ENCODE assay signal across 8 cellular contexts in genomic region chr7:50467817-50468610, GRCh38. TPM values are rescaled to one million over a fixed set of nuclear protein-coding genes. Genes with fewer than 3 reads are reported as not detected.
DNase-seq lines count a peak whose midpoint lies in the region; ATAC-seq and TF ChIP-seq lines count a peak whose summit lies in the region.

No MANE protein-coding gene starts in this region.

- no peak overlapping the region for H4K91ac ChIP-seq in trophoblast cell (ENCODE audit: low read depth, low read length)

- no peak overlapping the region for H3K4ac ChIP-seq in trophoblast cell (ENCODE audit: low read depth, low read length)

- H3K4me3 ChIP-seq in trophoblast cell (ENCODE audit: low read depth, low read length) (no peak overlapping the region), tibial nerve (peak overlapping the region in 1 of 4 donors; percentile 1)

- no peaks in the 10 kb centered on the region for H3K27me3 ChIP-seq in trophoblast cell (ENCODE audit: insufficient read depth, low read length)
- H3K27me3 ChIP-seq in tibial nerve, result no peaks in the 10 kb centered on the region

- DNase-seq in ELR (ENCODE audit: low read depth) (peak; percentile 74), SHP77 (lab: John Stamatoyannopoulos, UW) (peak; percentile 81 to 85), activated gamma-delta T cell (lab: John Stamatoyannopoulos, UW) (peak; percentile 34), germinal center (ENCODE audit: low spot score) (peak; percentile 73), trophoblast cell (peak; percentile 66 to 89), tibial nerve (ENCODE audit: low spot score in 2 of 2) (peak; percentile 51 to 79)

- H2BK5ac ChIP-seq in trophoblast cell (ENCODE audit: low read depth, low read length, poor library complexity), result no peak overlapping the region

- no peak overlapping the region for H2AK5ac ChIP-seq in trophoblast cell (ENCODE audit: low read length)

- no peak overlapping the region for H2AFZ ChIP-seq in trophoblast cell (ENCODE audit: insufficient read depth, low read length, poor library complexity)

- no peak overlapping the region for H3K18ac ChIP-seq in trophoblast cell (ENCODE audit: low read length)

- H4K12ac ChIP-seq in trophoblast cell (ENCODE audit: low read depth, low read length), result no peak overlapping the region

- H3K14ac ChIP-seq in trophoblast cell (ENCODE audit: low read length), result no peak overlapping the region

- no peak for TF ChIP-seq POLR2A in tibial nerve (IDR thresholded peaks at IDR 0.05)

- peak; percentile 82 to 92 (median 84) for TF ChIP-seq CTCF in tibial nerve (IDR thresholded peaks at IDR 0.05)

- H3K79me2 ChIP-seq in trophoblast cell (ENCODE audit: control insufficient read depth, insufficient read depth, low read length, poor library complexity), result no peaks in the 10 kb centered on the region

- no peaks in the 10 kb centered on the region for H3K79me1 ChIP-seq in trophoblast cell (ENCODE audit: low read length)

- no peaks in the 10 kb centered on the region for H3K9me3 ChIP-seq in KOPT-K1 (ENCODE audit: insufficient read depth, low read length, poor library complexity, severe bottlenecking)
- H3K9me3 ChIP-seq in trophoblast cell (ENCODE audit: insufficient read depth, low read depth, low read length), result no peaks in the 10 kb centered on the region
- no peaks in the 10 kb centered on the region for H3K9me3 ChIP-seq in tibial nerve

- H2BK120ac ChIP-seq in trophoblast cell (ENCODE audit: insufficient read depth, low read length, poor library complexity), result no peak overlapping the region

- H3K4me2 ChIP-seq in trophoblast cell (ENCODE audit: low read length), result peak overlapping the region; percentile 17

- H3K23ac ChIP-seq in trophoblast cell (ENCODE audit: low read length), result no peak overlapping the region

- no peak overlapping the region for H3K9ac ChIP-seq in trophoblast cell (ENCODE audit: low read length)

- H3K36me3 ChIP-seq in KOPT-K1 (ENCODE audit: insufficient read depth, low read length) (no peaks in the 10 kb centered on the region), trophoblast cell (ENCODE audit: control insufficient read depth in 1 of 2, insufficient read depth in 2 of 2, low read length in 2 of 2) (no peaks in the 10 kb centered on the region), tibial nerve (no peaks in the 10 kb centered on the region)

- no peaks in the 10 kb centered on the region for H3K4me1 ChIP-seq in trophoblast cell (ENCODE audit: control insufficient read depth in 1 of 2, insufficient read depth in 2 of 2, low read length in 2 of 2)
- H3K4me1 ChIP-seq in tibial nerve, result peaks cover 0 to 9% (median 0%) of the 10 kb centered on the region in 4 donors

- no CpG with 5 or more reads among the region's 30 CpGs for WGBS in trophoblast cell (ENCODE audit: extremely low coverage, insufficient coverage, insufficient read length)
- WGBS in tibial nerve, 2 donors, result 14 to 16% methylated on average over 28 to 29 of the region's 30 CpGs

- peak overlapping the region; percentile 30 for H3K27ac ChIP-seq in KOPT-K1 (ENCODE audit: low read depth, low read length, poor library complexity, severe bottlenecking)
- H3K27ac ChIP-seq in trophoblast cell (ENCODE audit: low read depth, low read length), result no peak overlapping the region
- H3K27ac ChIP-seq in tibial nerve, result no peak overlapping the region

- ATAC-seq in GM21825 (IDR thresholded peaks at IDR 0.05; ENCODE audit: unreplicated experiment), result peak; percentile 92

- no peak overlapping the region for H4K8ac ChIP-seq in trophoblast cell (ENCODE audit: low read depth, low read length)

- peak in 1 of 2 donors; percentile 17 for TF ChIP-seq EP300 in tibial nerve (IDR thresholded peaks at IDR 0.05)

- no peak overlapping the region for H2BK12ac ChIP-seq in trophoblast cell (ENCODE audit: low read length)

RNA-seq across cellular contexts. Expression of gene FIGNL1, which starts 17.9 kb away (rescaled TPM):
- polyA plus RNA-seq in trophoblast cell (2013), result 9.0 and 9.2 TPM in 2 replicates
- 1 to 10 TPM; 4.6 to 9.6 (median 6.6) TPM for total RNA-seq in tibial nerve
